ENCODE assay signal across 10 cellular contexts in the genomic region with DNA sequence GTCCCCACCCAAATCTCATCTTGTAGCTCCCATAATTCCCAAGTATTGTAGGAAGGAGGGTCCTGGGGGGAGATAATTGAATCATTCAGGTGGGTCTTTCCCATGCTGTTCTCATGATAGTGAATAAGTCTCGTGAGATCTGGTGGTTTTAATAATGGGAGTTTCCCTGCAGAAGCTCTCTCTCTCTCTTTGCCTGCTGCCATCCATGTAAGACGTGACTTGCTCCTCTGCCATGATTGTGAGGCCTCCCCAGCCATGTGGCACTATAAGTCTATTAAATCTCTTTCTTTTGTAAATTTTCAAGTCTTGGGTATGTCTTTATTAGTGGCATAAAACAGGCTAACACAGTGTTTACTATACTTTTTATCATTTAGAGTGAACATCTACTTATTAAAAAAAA.
"Had no signal": no experiment of that assay in that cellular context is flagged by ENCODE, and none has a peak within 500 bp of the region (broad histone marks: within the 10 kb centered on the region; RNA-seq: fewer than 3 reads in every experiment).

No MANE protein-coding gene starts in this region.

- H3K36me3 ChIP-seq: HAP-1 had no signal

- H3K27ac ChIP-seq: GM23248 had no signal

- H3K4me3 ChIP-seq: GM23248, GM23338, HAP-1 had no signal

- FAIRE-seq: H1 had no signal

- H3K9me3 ChIP-seq: HAP-1 had no signal

- DNase-seq: GM23248, GOT3, H7, H9, HCEC 1CT, HFFc6 had no signal

- H3K4me2 ChIP-seq: GM23338 had no signal

- H3K9ac ChIP-seq: GM23248 had no signal

- H3K4me1 ChIP-seq: HAP-1 had no signal

- H2AFZ ChIP-seq: GM23248, GM23338 had no signal

- ATAC-seq: GM23338, HCT116 had no signal
